In genomic region chr18:50938912-50939311, GRCh38 we compare ENCODE assay signal across 2 cellular contexts.
TF ChIP-seq lines count a peak whose summit lies in the region.

No MANE protein-coding gene starts in this region.

TF ChIP-seq in HEK293, 187 proteins besides CTCF, POLR2A, EP300 and RAD21:
- TF ChIP-seq PRDM1 (tag by site-specific recombination; IDR thresholded peaks at IDR 0.05) (0 out of 2 replicates have a peak, but pooled peaks have one; percentile 34), ZNF362 (tag by site-specific recombination; IDR thresholded peaks at IDR 0.05) (peak; percentile 68; the same call in 1 of the 2 replicates), ZNF184 (tag by site-specific recombination; IDR thresholded peaks at IDR 0.05) (no peak), ZNF16 (tag by site-specific recombination; IDR thresholded peaks at IDR 0.05; ENCODE audit: low read depth) (no peak), SP2 (tag by site-specific recombination; IDR thresholded peaks at IDR 0.05) (no peak), ZNF544 (tag by site-specific recombination; IDR thresholded peaks at IDR 0.05) (no peak)
TF ChIP-seq in HEK293: peak in this region for 2.

TF ChIP-seq in H1, 55 proteins besides CTCF, POLR2A, EP300 and RAD21:
- no peak for TF ChIP-seq CHD7 (IDR thresholded peaks at IDR 0.05; ENCODE audit: insufficient replicate concordance, low read length)
- TF ChIP-seq MAFK (IDR thresholded peaks at IDR 0.05; ENCODE audit: low read depth, low read length): peak; percentile 85; the same call in 1 of the 2 replicates
- TF ChIP-seq SP1 (IDR thresholded peaks at IDR 0.05; ENCODE audit: low read depth, low read length): no peak
- TF ChIP-seq GTF2F1 (IDR thresholded peaks at IDR 0.05; ENCODE audit: borderline replicate concordance, low read depth, low read length): no peak
- TF ChIP-seq SP2 (IDR thresholded peaks at IDR 0.05; ENCODE audit: low read length): no peak
